8 cellular contexts compared by ENCODE assay signal in genomic region chr12:24997970-24998582, GRCh38. TPM values are rescaled to one million over a fixed set of nuclear protein-coding genes. Genes with fewer than 3 reads are reported as not detected.
DNase-seq lines count a peak whose midpoint lies in the region; ATAC-seq and TF ChIP-seq lines count a peak whose summit lies in the region.

No MANE protein-coding gene starts in this region.

- H2BK5ac ChIP-seq in trophoblast cell (ENCODE audit: low read depth, low read length, poor library complexity) = no peak overlapping the region

- H3K4me1 ChIP-seq in trophoblast cell (ENCODE audit: control insufficient read depth in 1 of 2, insufficient read depth in 2 of 2, low read length in 2 of 2) = no peaks in the 10 kb centered on the region

- no peak overlapping the region for H2BK12ac ChIP-seq in trophoblast cell (ENCODE audit: low read length)

- no peak overlapping the region for H4K91ac ChIP-seq in trophoblast cell (ENCODE audit: low read depth, low read length)

- H3K27me3 ChIP-seq in trophoblast cell (ENCODE audit: insufficient read depth, low read length) = no peaks in the 10 kb centered on the region

- H3K4ac ChIP-seq in trophoblast cell (ENCODE audit: low read depth, low read length) = no peak overlapping the region

- H2AK5ac ChIP-seq in trophoblast cell (ENCODE audit: low read length) = no peak overlapping the region

- peak overlapping the region; percentile 7 for H3K4me3 Mint-ChIP-seq in chondrocyte (ENCODE audit: unreplicated experiment)
- peak overlapping the region; percentile 71 for H3K4me3 Mint-ChIP-seq in stimulated activated memory B cell treated with anti-CD40 and anti-IgM and Interleukin-4, amounts not matched to agents 10 μg/mL and 1 μg/mL and 100 μg/mL, for 72 hours

- H4K12ac ChIP-seq in trophoblast cell (ENCODE audit: low read depth, low read length) = no peak overlapping the region

- H3K27ac Mint-ChIP-seq in chondrocyte (ENCODE audit: unreplicated experiment) = peak overlapping the region; percentile 75
- peak overlapping the region; percentile 93 for H3K27ac Mint-ChIP-seq in stimulated activated memory B cell treated with anti-CD40 and anti-IgM and Interleukin-4, amounts not matched to agents 10 μg/mL and 1 μg/mL and 100 μg/mL, for 72 hours

- H3K79me1 ChIP-seq in trophoblast cell (ENCODE audit: low read length) = no peaks in the 10 kb centered on the region

- H3K9ac ChIP-seq in trophoblast cell (ENCODE audit: low read length) = no peak overlapping the region

- H3K36me3 Mint-ChIP-seq in chondrocyte (ENCODE audit: low read depth) = no peaks in the 10 kb centered on the region
- H3K36me3 Mint-ChIP-seq in stimulated activated memory B cell treated with anti-CD40 and anti-IgM and Interleukin-4, amounts not matched to agents 10 μg/mL and 1 μg/mL and 100 μg/mL, for 72 hours = no peaks in the 10 kb centered on the region

- H3K79me2 ChIP-seq in trophoblast cell (ENCODE audit: control insufficient read depth, insufficient read depth, low read length, poor library complexity) = no peaks in the 10 kb centered on the region

- H3K27ac ChIP-seq in trophoblast cell (ENCODE audit: low read depth, low read length) = no peak overlapping the region

- no peak overlapping the region for H2AFZ ChIP-seq in trophoblast cell (ENCODE audit: insufficient read depth, low read length, poor library complexity)

- no peak overlapping the region for H3K4me3 ChIP-seq in trophoblast cell (ENCODE audit: low read depth, low read length)

- no peaks in the 10 kb centered on the region for H3K27me3 Mint-ChIP-seq in chondrocyte (ENCODE audit: low read depth)
- H3K27me3 Mint-ChIP-seq in stimulated activated memory B cell treated with anti-CD40 and anti-IgM and Interleukin-4, amounts not matched to agents 10 μg/mL and 1 μg/mL and 100 μg/mL, for 72 hours = no peaks in the 10 kb centered on the region

- H2BK120ac ChIP-seq in trophoblast cell (ENCODE audit: insufficient read depth, low read length, poor library complexity) = no peak overlapping the region

- no peak overlapping the region for H3K23ac ChIP-seq in trophoblast cell (ENCODE audit: low read length)

- H3K18ac ChIP-seq in trophoblast cell (ENCODE audit: low read length) = no peak overlapping the region

- peak; percentile 20 for DNase-seq in GM03348 (ENCODE audit: low spot score)
- DNase-seq in chondrocyte (ENCODE audit: low spot score) = no peak
- no peak for DNase-seq in trophoblast cell
- DNase-seq in NCI-H1105 treated with DMSO at 0.1 percent for 48 hours (lab: John Stamatoyannopoulos, UW) = no peak
- DNase-seq in NCI-H187 treated with DMSO at 0.1 percent for 48 hours (lab: John Stamatoyannopoulos, UW) = no peak

- H3K9me3 Mint-ChIP-seq in chondrocyte (ENCODE audit: low read depth) = no peaks in the 10 kb centered on the region
- no peaks in the 10 kb centered on the region for H3K9me3 Mint-ChIP-seq in stimulated activated memory B cell treated with anti-CD40 and anti-IgM and Interleukin-4, amounts not matched to agents 10 μg/mL and 1 μg/mL and 100 μg/mL, for 72 hours

- H4K8ac ChIP-seq in trophoblast cell (ENCODE audit: low read depth, low read length) = no peak overlapping the region

- TF ChIP-seq CTCF in chondrocyte (IDR thresholded peaks at IDR 0.05) = no peak

- no CpG with 5 or more reads among the region's 4 CpGs for WGBS in trophoblast cell (ENCODE audit: extremely low coverage, insufficient coverage, insufficient read length)

- no peaks in the 10 kb centered on the region for H3K36me3 ChIP-seq in trophoblast cell (ENCODE audit: control insufficient read depth in 1 of 2, insufficient read depth in 2 of 2, low read length in 2 of 2)

- H3K4me1 Mint-ChIP-seq in chondrocyte (ENCODE audit: low read depth) = peaks cover 38% of the 10 kb centered on the region
- peaks cover 63% of the 10 kb centered on the region for H3K4me1 Mint-ChIP-seq in stimulated activated memory B cell treated with anti-CD40 and anti-IgM and Interleukin-4, amounts not matched to agents 10 μg/mL and 1 μg/mL and 100 μg/mL, for 72 hours

- no peaks in the 10 kb centered on the region for H3K9me3 ChIP-seq in trophoblast cell (ENCODE audit: insufficient read depth, low read depth, low read length)

- peak; percentile 76 for ATAC-seq in GM21381 (IDR thresholded peaks at IDR 0.05; ENCODE audit: unreplicated experiment)
- ATAC-seq in HG03521 (IDR thresholded peaks at IDR 0.05; ENCODE audit: unreplicated experiment) = peak; percentile 64
- peak; percentile 92 for ATAC-seq in stimulated activated memory B cell treated with anti-CD40 and anti-IgM and Interleukin-4, amounts not matched to agents 10 μg/mL and 1 μg/mL and 100 μg/mL, for 72 hours

- no peak overlapping the region for H3K14ac ChIP-seq in trophoblast cell (ENCODE audit: low read length)

- no peak overlapping the region for H3K4me2 ChIP-seq in trophoblast cell (ENCODE audit: low read length)

RNA-seq across cellular contexts. Expression of gene BCAT1, which starts 49.2 kb away (rescaled TPM):
- 191 to 246 TPM (median 240 TPM) in 3 replicates for total RNA-seq in chondrocyte
- polyA plus RNA-seq in trophoblast cell (2013) = 80.8 and 83.0 TPM in 2 replicates
